In the genomic region with DNA sequence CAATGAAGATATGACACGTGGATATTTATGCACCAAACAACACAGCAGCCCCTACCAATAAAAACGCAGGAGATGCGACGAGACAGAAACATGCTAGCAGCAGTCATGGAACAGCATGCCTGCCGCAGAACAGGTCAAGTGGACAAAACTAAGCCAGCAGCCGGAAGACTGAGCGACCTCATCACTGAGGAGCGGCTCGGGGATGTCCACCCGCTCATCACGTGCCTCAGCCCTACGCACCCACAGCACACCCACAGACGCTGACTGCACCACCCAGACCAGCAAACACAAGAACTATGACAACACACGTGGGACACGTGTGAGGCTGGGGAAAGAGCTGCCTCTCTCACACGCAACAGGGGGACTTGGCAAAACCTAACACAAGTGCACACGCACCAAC, we compare ENCODE assay signal across 18 cellular contexts.
DNase-seq lines count a peak whose midpoint lies in the region; ATAC-seq lines count a peak whose summit lies in the region.
"Had no signal": no experiment of that assay in that cellular context is flagged by ENCODE, and none has a peak within 500 bp of the region (broad histone marks: within the 10 kb centered on the region; RNA-seq: fewer than 3 reads in every experiment).

No MANE protein-coding gene starts in this region.

- ATAC-seq in T-helper 17 cell (no peak), HG02678 (IDR thresholded peaks at IDR 0.05; ENCODE audit: unreplicated experiment) (no peak)

- peaks cover 43% of the 10 kb centered on the region for H3K9me3 Mint-ChIP-seq in activated naive CD4-positive, alpha-beta T cell treated with anti-CD3 and anti-CD28 coated beads, Interleukin-2, amount 10 ng/mL, durations not matched to agents 7 days and 5 days
- peaks cover 7 to 19% (median 12%) of the 10 kb centered on the region in 6 donors for H3K9me3 Mint-ChIP-seq in immature natural killer cell

- H3K9me3 ChIP-seq in T-helper 17 cell (ENCODE audit: control insufficient read depth, low read length, poor library complexity, severe bottlenecking) = peaks cover 3% of the 10 kb centered on the region
- H3K9me3 ChIP-seq: SJCRH30 had no signal

- peak overlapping the region; percentile 75 for H3K27ac Mint-ChIP-seq in activated naive CD4-positive, alpha-beta T cell treated with anti-CD3 and anti-CD28 coated beads, Interleukin-2, amount 10 ng/mL, durations not matched to agents 7 days and 5 days
- H3K27ac Mint-ChIP-seq in T-helper 17 cell (no peak overlapping the region), immature natural killer cell (peak overlapping the region in 4 of 6 donors; percentile 13 to 67 (median 42))

- H3K4me3 Mint-ChIP-seq in activated naive CD4-positive, alpha-beta T cell treated with anti-CD3 and anti-CD28 coated beads, Interleukin-2, amount 10 ng/mL, durations not matched to agents 7 days and 5 days = no peak overlapping the region
- H3K4me3 Mint-ChIP-seq in T-helper 17 cell (peak overlapping the region; percentile 43), immature natural killer cell (peak overlapping the region in 1 of 5 donors; percentile 51)

- DNase-seq in activated naive CD4-positive, alpha-beta T cell treated with anti-CD3 and anti-CD28 coated beads, Interleukin-2, amount 10 ng/mL, durations not matched to agents 7 days and 5 days = no peak
- DNase-seq in activated naive CD4-positive, alpha-beta T cell (lab: John Stamatoyannopoulos, UW) = no peak
- no peak for DNase-seq in T-helper 17 cell
- DNase-seq in immature natural killer cell = no peak
- DNase-seq in retina = peak; percentile 16
- DNase-seq in NCI-H1092 (lab: John Stamatoyannopoulos, UW) = no peak
- DNase-seq in COLO668 (lab: John Stamatoyannopoulos, UW; ENCODE audit: unreplicated experiment) = no peak
- DNase-seq: DMS79, H7, MV-4-11, NCI-H1417, NCI-H187, NCI-H2227 treated with DMSO at 0.1 percent for 48 hours, NCI-H524, NCI-H82, PC-9, SJCRH30 had no signal

- peaks cover 16% of the 10 kb centered on the region for H3K4me1 Mint-ChIP-seq in activated naive CD4-positive, alpha-beta T cell treated with anti-CD3 and anti-CD28 coated beads, Interleukin-2, amount 10 ng/mL, durations not matched to agents 7 days and 5 days
- H3K4me1 Mint-ChIP-seq in T-helper 17 cell = peaks cover 7% of the 10 kb centered on the region
- H3K4me1 Mint-ChIP-seq in immature natural killer cell = peaks cover 63 to 76% of the 10 kb centered on the region in 2 donors

- no peaks in the 10 kb centered on the region for H3K27me3 Mint-ChIP-seq in activated naive CD4-positive, alpha-beta T cell treated with anti-CD3 and anti-CD28 coated beads, Interleukin-2, amount 10 ng/mL, durations not matched to agents 7 days and 5 days
- H3K27me3 Mint-ChIP-seq in T-helper 17 cell (no peaks in the 10 kb centered on the region), immature natural killer cell (ENCODE audit: low read depth in 3 of 3) (peaks cover 23 to 32% (median 29%) of the 10 kb centered on the region in 3 donors)

- peaks cover 61% of the 10 kb centered on the region for H3K36me3 Mint-ChIP-seq in activated naive CD4-positive, alpha-beta T cell treated with anti-CD3 and anti-CD28 coated beads, Interleukin-2, amount 10 ng/mL, durations not matched to agents 7 days and 5 days
- H3K36me3 Mint-ChIP-seq in T-helper 17 cell (ENCODE audit: low read depth) (peaks cover 8% of the 10 kb centered on the region), immature natural killer cell (peaks cover 30 to 42% (median 39%) of the 10 kb centered on the region in 3 donors)

- CTCF ChIA-PET in activated naive CD4-positive, alpha-beta T cell treated with anti-CD3 and anti-CD28 coated beads, Interleukin-2, amount 10 ng/mL, durations not matched to agents 7 days and 5 days (lab: Charles Lee) = no interaction called here
